13 cellular contexts compared by ENCODE assay signal in genomic region chr3:194399166-194399565, GRCh38. TPM values are rescaled to one million over a fixed set of nuclear protein-coding genes. Genes with fewer than 3 reads are reported as not detected.
DNase-seq lines count a peak whose midpoint lies in the region; ATAC-seq and TF ChIP-seq lines count a peak whose summit lies in the region.
"Had no signal": no experiment of that assay in that cellular context is flagged by ENCODE, and none has a peak within 500 bp of the region (broad histone marks: within the 10 kb centered on the region; RNA-seq: fewer than 3 reads in every experiment).

A gene with protein sequence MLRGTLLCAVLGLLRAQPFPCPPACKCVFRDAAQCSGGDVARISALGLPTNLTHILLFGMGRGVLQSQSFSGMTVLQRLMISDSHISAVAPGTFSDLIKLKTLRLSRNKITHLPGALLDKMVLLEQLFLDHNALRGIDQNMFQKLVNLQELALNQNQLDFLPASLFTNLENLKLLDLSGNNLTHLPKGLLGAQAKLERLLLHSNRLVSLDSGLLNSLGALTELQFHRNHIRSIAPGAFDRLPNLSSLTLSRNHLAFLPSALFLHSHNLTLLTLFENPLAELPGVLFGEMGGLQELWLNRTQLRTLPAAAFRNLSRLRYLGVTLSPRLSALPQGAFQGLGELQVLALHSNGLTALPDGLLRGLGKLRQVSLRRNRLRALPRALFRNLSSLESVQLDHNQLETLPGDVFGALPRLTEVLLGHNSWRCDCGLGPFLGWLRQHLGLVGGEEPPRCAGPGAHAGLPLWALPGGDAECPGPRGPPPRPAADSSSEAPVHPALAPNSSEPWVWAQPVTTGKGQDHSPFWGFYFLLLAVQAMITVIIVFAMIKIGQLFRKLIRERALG (minus strand): TSS chr3:194399266. CDS start chr3:194398282, 984 bp downstream.

- H3K36me3 ChIP-seq in DOHH2 (ENCODE audit: control insufficient read depth, low read length) (peaks cover 5% of the 10 kb centered on the region), RWPE2 (ENCODE audit: low read depth) (peaks cover 14% of the 10 kb centered on the region), endocrine pancreas (ENCODE audit: control insufficient read depth, insufficient read depth, low read length) (no peaks in the 10 kb centered on the region), sigmoid colon (no peaks in the 10 kb centered on the region)

- H3K27ac ChIP-seq in DOHH2 (ENCODE audit: low read depth, low read length) (no peak within 1 kb of the TSS), RWPE2 (ENCODE audit: poor library complexity, severe bottlenecking) (no peak within 1 kb of the TSS), sigmoid colon (no peak within 1 kb of the TSS)

- 59 to 74% methylated on average over 2 of the region's 2 CpGs for WGBS in sigmoid colon, 2 donors

- no peak for TF ChIP-seq EP300 in sigmoid colon (IDR thresholded peaks at IDR 0.05)

- TF ChIP-seq CTCF in DOHH2 (IDR thresholded peaks at IDR 0.05; ENCODE audit: low read depth, low read length, poor library complexity, severe bottlenecking) (no peak), RWPE2 (IDR thresholded peaks at IDR 0.05; ENCODE audit: poor library complexity, severe bottlenecking) (no peak), sigmoid colon (IDR thresholded peaks at IDR 0.05) (no peak)

- H3K4me3 ChIP-seq in DOHH2 (ENCODE audit: low read length) (no peak within 1 kb of the TSS), RWPE2 (ENCODE audit: severe bottlenecking) (no peak within 1 kb of the TSS), endocrine pancreas (ENCODE audit: control insufficient read depth, insufficient read depth, low read length) (peak within 1 kb of the TSS; percentile 46), sigmoid colon (peak within 1 kb of the TSS in 3 of 4 donors; percentile 4 to 31 (median 29))

- ATAC-seq in RWPE2 (ENCODE audit: low read depth) (0 out of 3 replicates have a peak, but pooled peaks have one; percentile 13), HG02884 (IDR thresholded peaks at IDR 0.05; ENCODE audit: unreplicated experiment) (no peak)
- ATAC-seq: HepG2, left colon, sciatic nerve had no signal

- DNase-seq in RWPE2 (ENCODE audit: low spot score) (no peak), sigmoid colon (no peak), SHP77 (lab: John Stamatoyannopoulos, UW) (no peak), NCI-H82 treated with DMSO at 0.1 percent for 48 hours (lab: John Stamatoyannopoulos, UW; ENCODE audit: unreplicated experiment) (no peak), HUDEP-2 (lab: John Stamatoyannopoulos, UW; ENCODE audit: unreplicated experiment in 76 of 76) (no peak)
- DNase-seq: left colon had no signal

- H3K9me3 ChIP-seq in DOHH2 (ENCODE audit: control insufficient read depth, insufficient read depth, low read length) (no peaks in the 10 kb centered on the region), RWPE2 (ENCODE audit: severe bottlenecking) (no peaks in the 10 kb centered on the region), endocrine pancreas (ENCODE audit: control insufficient read depth, low read length) (no peaks in the 10 kb centered on the region), sigmoid colon (no peaks in the 10 kb centered on the region)

- H3K27me3 ChIP-seq in DOHH2 (ENCODE audit: control insufficient read depth, low read length) (peaks cover 49% of the 10 kb centered on the region), RWPE2 (ENCODE audit: insufficient read depth, poor library complexity, severe bottlenecking) (peaks cover 7% of the 10 kb centered on the region), endocrine pancreas (ENCODE audit: control insufficient read depth, insufficient read depth, low read length) (no peaks in the 10 kb centered on the region), sigmoid colon (peaks cover 0 to 38% (median 19%) of the 10 kb centered on the region in 3 donors)

- intact Hi-C loops in sigmoid colon (cut with DNase I), result loop anchor here (1.0 kb wide), 1 partner anchor 33 kb away; no protein-coding TSS in a partner anchor

- no peaks in the 10 kb centered on the region for H3K79me2 ChIP-seq in DOHH2 (ENCODE audit: control insufficient read depth, low read length)

- H3F3A ChIP-seq in DOHH2 (ENCODE audit: control insufficient read depth, insufficient read depth), result peaks cover 6% of the 10 kb centered on the region

- no peaks in the 10 kb centered on the region for H3K9me2 ChIP-seq in DOHH2 (replicated peaks; ENCODE audit: control insufficient read depth, low read length)

- no peak within 1 kb of the TSS for H3K9ac ChIP-seq in endocrine pancreas (ENCODE audit: control insufficient read depth, insufficient read depth, low read length)

- H3K4me1 ChIP-seq in DOHH2 (ENCODE audit: control insufficient read depth, low read length) (no peaks in the 10 kb centered on the region; the same call in 1 of the 2 replicates), RWPE2 (ENCODE audit: insufficient read depth, poor library complexity, severe bottlenecking) (no peaks in the 10 kb centered on the region), endocrine pancreas (ENCODE audit: control insufficient read depth, insufficient read depth, low read length) (no peaks in the 10 kb centered on the region), sigmoid colon (peaks cover 0 to 30% (median 23%) of the 10 kb centered on the region in 4 donors)

- no peak for TF ChIP-seq POLR2A in sigmoid colon (IDR thresholded peaks at IDR 0.05)

- H3K4me2 ChIP-seq in DOHH2 (ENCODE audit: low read length), result peak within 1 kb of the TSS; percentile 34; the same call in 1 of the 2 replicates

- H4K20me1 ChIP-seq in DOHH2 (ENCODE audit: control insufficient read depth, insufficient read depth, low read depth, low read length), result peaks cover 1% of the 10 kb centered on the region; the same call in 1 of the 2 replicates

RNA-seq across cellular contexts. Expression of the gene that starts here (rescaled TPM):
- total RNA-seq in sigmoid colon, result under 1 TPM in 1 of 4 donors, not detected in 3; 0.14 TPM
- under 1 TPM in 1 of 3 donors, not detected in 2; 0.69 TPM for polyA plus RNA-seq in sigmoid colon
- total RNA-seq: HepG2, left colon, SK-MEL-5, subcutaneous adipose tissue had no signal
- polyA plus RNA-seq: HepG2 had no signal

Comparison
In these comparisons a context has a peak if more than half of its experiments do, and no peak if none do; other contexts are left out.
1. H3K4me3 ChIP-seq: peak in endocrine pancreas (single experiment) and sigmoid colon (3 of 4); none in DOHH2 (single experiment) and RWPE2 (single experiment).